Comparison of ENCODE assay signal across 8 cellular contexts in the genomic region with DNA sequence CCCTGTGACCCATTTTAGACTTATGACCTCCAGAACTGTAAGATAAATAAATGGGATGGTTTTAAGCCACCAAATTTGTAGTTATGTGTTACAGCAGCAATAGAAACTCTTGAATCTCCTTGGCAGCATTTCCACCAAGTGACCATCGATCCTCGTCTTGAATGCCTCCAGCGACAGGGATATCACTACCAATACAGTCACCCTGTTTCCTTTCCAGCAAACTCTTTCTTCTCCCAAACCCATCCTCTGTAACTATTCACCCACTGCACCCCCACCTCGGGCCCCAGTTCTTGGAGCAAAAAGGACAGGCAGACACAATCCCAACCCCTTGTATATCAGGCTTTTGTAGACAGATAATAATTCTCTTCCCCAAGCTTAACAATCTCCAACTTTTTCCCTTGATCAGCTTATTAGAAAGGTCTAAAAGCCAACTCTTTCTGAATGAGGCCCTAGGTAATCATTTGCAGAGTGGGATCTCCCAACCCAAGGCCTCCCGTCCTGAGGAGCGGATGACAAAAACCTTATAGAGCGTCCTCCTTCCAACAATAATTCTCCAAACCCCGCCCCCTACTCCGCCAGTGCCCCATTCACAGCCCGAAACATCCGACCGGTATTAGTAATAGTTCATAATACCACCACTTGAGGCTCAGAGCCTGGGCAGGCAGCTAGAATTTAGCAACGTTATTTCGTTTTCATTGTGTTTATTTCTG. TPM values are rescaled to one million over a fixed set of nuclear protein-coding genes. Genes with fewer than 3 reads are reported as not detected.
DNase-seq lines count a peak whose midpoint lies in the region; ATAC-seq and TF ChIP-seq lines count a peak whose summit lies in the region.

No MANE protein-coding gene starts in this region.

- peaks cover 16% of the 10 kb centered on the region for H3K4me1 ChIP-seq in CD4-positive, CD25-positive, alpha-beta regulatory T cell (ENCODE audit: control insufficient read depth, insufficient read depth, low read length, poor library complexity, severe bottlenecking)
- H3K4me1 ChIP-seq in OCI-LY3 (ENCODE audit: low read length): peaks cover 42% of the 10 kb centered on the region
- peaks cover 6% of the 10 kb centered on the region for H3K4me1 ChIP-seq in ectodermal cell (ENCODE audit: control insufficient read depth, insufficient read depth, low read length)
- H3K4me1 ChIP-seq in mucosa of stomach (ENCODE audit: control insufficient read depth, insufficient read depth, low read length): peaks cover 19% of the 10 kb centered on the region

- H3K4me1 Mint-ChIP-seq in CD4-positive, CD25-positive, alpha-beta regulatory T cell: peaks cover 0 to 9% (median 4%) of the 10 kb centered on the region in 4 donors
- H3K4me1 Mint-ChIP-seq in activated T-helper 2 cell treated with anti-CD3 and anti-CD28 coated beads, Interferon-gamma antibody, Interleukin-2, Interleukin-4, amounts not matched to agents 10 μg/mL and 5 μg/mL and 100 μg/mL, durations not matched to agents 14 hours and 24 hours and 36 hours (ENCODE audit: low read depth): peaks cover 13% of the 10 kb centered on the region

- no peak for TF ChIP-seq CTCF in OCI-LY3 (IDR thresholded peaks at IDR 0.05; ENCODE audit: low read depth, low read length)

- no peak overlapping the region for H3K4me3 Mint-ChIP-seq in CD4-positive, CD25-positive, alpha-beta regulatory T cell
- no peak overlapping the region for H3K4me3 Mint-ChIP-seq in activated T-helper 2 cell treated with anti-CD3 and anti-CD28 coated beads, Interferon-gamma antibody, Interleukin-2, Interleukin-4, amounts not matched to agents 10 μg/mL and 5 μg/mL and 100 μg/mL, durations not matched to agents 14 hours and 24 hours and 36 hours (ENCODE audit: low read depth)

- peak overlapping the region; percentile 90 for H3K4me3 ChIP-seq in CD4-positive, CD25-positive, alpha-beta regulatory T cell (ENCODE audit: low read depth, low read length)
- H3K4me3 ChIP-seq in OCI-LY3 (ENCODE audit: low read length) (peak overlapping the region; percentile 75), ectodermal cell (ENCODE audit: insufficient read depth, low read depth, low read length) (peak overlapping the region; percentile 69), mucosa of stomach (ENCODE audit: low read length) (peak overlapping the region; percentile 40)

- peaks cover 2% of the 10 kb centered on the region for H3K36me3 Mint-ChIP-seq in CD4-positive, CD25-positive, alpha-beta regulatory T cell
- H3K36me3 Mint-ChIP-seq in activated T-helper 2 cell treated with anti-CD3 and anti-CD28 coated beads, Interferon-gamma antibody, Interleukin-2, Interleukin-4, amounts not matched to agents 10 μg/mL and 5 μg/mL and 100 μg/mL, durations not matched to agents 14 hours and 24 hours and 36 hours (ENCODE audit: low read depth): no peaks in the 10 kb centered on the region

- no peak for ATAC-seq in CD4-positive, CD25-positive, alpha-beta regulatory T cell (ENCODE audit: low read depth in 2 of 2)
- ATAC-seq in GM18909 (IDR thresholded peaks at IDR 0.05; ENCODE audit: poor library complexity, unreplicated experiment) (peak; percentile 31), HG03108 (IDR thresholded peaks at IDR 0.05; ENCODE audit: unreplicated experiment) (peak; percentile 18)

- H2AFZ ChIP-seq in OCI-LY3 (ENCODE audit: low read depth, low read length): peak overlapping the region; percentile 81

- peak overlapping the region; percentile 86 for H3K27ac ChIP-seq in CD4-positive, CD25-positive, alpha-beta regulatory T cell (ENCODE audit: insufficient read depth, low read length, poor library complexity, severe bottlenecking)
- H3K27ac ChIP-seq in OCI-LY3 (ENCODE audit: low read length) (peak overlapping the region; percentile 89), ectodermal cell (ENCODE audit: insufficient read depth, low read depth, low read length, poor library complexity, severe bottlenecking) (peak overlapping the region; percentile 82)

- H3K9ac ChIP-seq in OCI-LY3 (ENCODE audit: low read length): peak overlapping the region; percentile 84
- H3K9ac ChIP-seq in mucosa of stomach (ENCODE audit: low read length): peak overlapping the region; percentile 60

- no peaks in the 10 kb centered on the region for H3K27me3 ChIP-seq in CD4-positive, CD25-positive, alpha-beta regulatory T cell (ENCODE audit: control insufficient read depth, insufficient read depth, low read length)
- H3K27me3 ChIP-seq in OCI-LY3 (ENCODE audit: low read depth, low read length): no peaks in the 10 kb centered on the region
- H3K27me3 ChIP-seq in ectodermal cell (ENCODE audit: control insufficient read depth, insufficient read depth, low read length, poor library complexity, severe bottlenecking): peaks cover 7% of the 10 kb centered on the region
- H3K27me3 ChIP-seq in mucosa of stomach (ENCODE audit: control insufficient read depth, insufficient read depth, low read length): no peaks in the 10 kb centered on the region

- no peaks in the 10 kb centered on the region for H3K9me3 ChIP-seq in CD4-positive, CD25-positive, alpha-beta regulatory T cell (ENCODE audit: control insufficient read depth in 2 of 2, low read length in 2 of 2)
- no peaks in the 10 kb centered on the region for H3K9me3 ChIP-seq in OCI-LY3 (ENCODE audit: insufficient read depth, low read length)
- H3K9me3 ChIP-seq in ectodermal cell (ENCODE audit: control insufficient read depth, low read length): no peaks in the 10 kb centered on the region
- H3K9me3 ChIP-seq in mucosa of stomach (ENCODE audit: control insufficient read depth, low read length): no peaks in the 10 kb centered on the region

- H4K20me1 ChIP-seq in OCI-LY3 (ENCODE audit: insufficient read depth, low read length): no peaks in the 10 kb centered on the region

- intact Hi-C loops in activated T-helper 2 cell treated with anti-CD3 and anti-CD28 coated beads, Interferon-gamma antibody, Interleukin-2, Interleukin-4, amounts not matched to agents 10 μg/mL and 5 μg/mL and 100 μg/mL, durations not matched to agents 14 hours and 24 hours and 36 hours (cut with micrococcal nuclease): no loop called here

- no peaks in the 10 kb centered on the region for H3K79me2 ChIP-seq in OCI-LY3 (ENCODE audit: low read length)

- peaks cover 5% of the 10 kb centered on the region for H3K27me3 Mint-ChIP-seq in CD4-positive, CD25-positive, alpha-beta regulatory T cell
- H3K27me3 Mint-ChIP-seq in activated T-helper 2 cell treated with anti-CD3 and anti-CD28 coated beads, Interferon-gamma antibody, Interleukin-2, Interleukin-4, amounts not matched to agents 10 μg/mL and 5 μg/mL and 100 μg/mL, durations not matched to agents 14 hours and 24 hours and 36 hours (ENCODE audit: low read depth): peaks cover 2% of the 10 kb centered on the region

- H3K4me2 ChIP-seq in OCI-LY3 (ENCODE audit: low read length): peak overlapping the region; percentile 72

- WGBS in ectodermal cell, 2 experiments: 23 to 24% methylated on average over 14 of the region's 14 CpGs

- H3K36me3 ChIP-seq in CD4-positive, CD25-positive, alpha-beta regulatory T cell (ENCODE audit: control insufficient read depth, insufficient read depth, low read length): no peaks in the 10 kb centered on the region
- H3K36me3 ChIP-seq in OCI-LY3 (replicated peaks; ENCODE audit: low read depth, low read length): no peaks in the 10 kb centered on the region
- H3K36me3 ChIP-seq in ectodermal cell (ENCODE audit: control insufficient read depth, insufficient read depth, low read length): no peaks in the 10 kb centered on the region
- no peaks in the 10 kb centered on the region for H3K36me3 ChIP-seq in mucosa of stomach (ENCODE audit: control insufficient read depth, insufficient read depth, low read length)

- DNase-seq in CD4-positive, CD25-positive, alpha-beta regulatory T cell: peak in 1 of 3 donors; percentile 38
- no peak for DNase-seq in activated T-helper 2 cell treated with anti-CD3 and anti-CD28 coated beads, Interferon-gamma antibody, Interleukin-2, Interleukin-4, amounts not matched to agents 10 μg/mL and 5 μg/mL and 100 μg/mL, durations not matched to agents 14 hours and 24 hours and 36 hours (ENCODE audit: low spot score)
- DNase-seq in NCI-H2196 treated with DMSO at 0.1 percent for 48 hours (lab: John Stamatoyannopoulos, UW; ENCODE audit: unreplicated experiment): no peak

- H3K9me3 Mint-ChIP-seq in CD4-positive, CD25-positive, alpha-beta regulatory T cell: peaks cover 0 to 3% (median 0%) of the 10 kb centered on the region in 7 donors
- no peaks in the 10 kb centered on the region for H3K9me3 Mint-ChIP-seq in activated T-helper 2 cell treated with anti-CD3 and anti-CD28 coated beads, Interferon-gamma antibody, Interleukin-2, Interleukin-4, amounts not matched to agents 10 μg/mL and 5 μg/mL and 100 μg/mL, durations not matched to agents 14 hours and 24 hours and 36 hours

- H3K27ac Mint-ChIP-seq in CD4-positive, CD25-positive, alpha-beta regulatory T cell: peak overlapping the region in 1 of 3 donors; percentile 96
- no peak overlapping the region for H3K27ac Mint-ChIP-seq in activated T-helper 2 cell treated with anti-CD3 and anti-CD28 coated beads, Interferon-gamma antibody, Interleukin-2, Interleukin-4, amounts not matched to agents 10 μg/mL and 5 μg/mL and 100 μg/mL, durations not matched to agents 14 hours and 24 hours and 36 hours

RNA-seq across cellular contexts. Expression of a gene that starts 14.7 kb away (rescaled TPM):
- not detected for total RNA-seq in CD4-positive, CD25-positive, alpha-beta regulatory T cell
- 1 to 10 TPM in 2 of 4 donors, under 1 TPM in 2; 0.46 to 1.3 (median 0.82) TPM for polyA plus RNA-seq in CD4-positive, CD25-positive, alpha-beta regulatory T cell
- 0.57 TPM for polyA plus RNA-seq in ectodermal cell (2013, experiment 1 of 4)
- 0.96 TPM for polyA plus RNA-seq in ectodermal cell (2013, experiment 2 of 4)
- polyA plus RNA-seq in ectodermal cell (2013, experiment 3 of 4): 1.3 TPM
- 1.7 TPM for polyA plus RNA-seq in ectodermal cell (2013, experiment 4 of 4)
- total RNA-seq in activated T-helper 2 cell treated with anti-CD3 and anti-CD28 coated beads, Interferon-gamma antibody, Interleukin-2, Interleukin-4, amounts not matched to agents 10 μg/mL and 5 μg/mL and 100 μg/mL, durations not matched to agents 14 hours and 24 hours and 36 hours: 0.30 and 0.34 TPM in 2 replicates

RNA-seq across cellular contexts. Expression of a gene that starts 54.1 kb away (rescaled TPM):
- total RNA-seq in CD4-positive, CD25-positive, alpha-beta regulatory T cell: 26.9 TPM
- polyA plus RNA-seq in CD4-positive, CD25-positive, alpha-beta regulatory T cell: 100 to 1,000 TPM; 102 to 121 (median 104) TPM
- polyA plus RNA-seq in ectodermal cell (2013, experiment 1 of 4): 35.2 TPM
- polyA plus RNA-seq in ectodermal cell (2013, experiment 2 of 4): 30.9 TPM
- polyA plus RNA-seq in ectodermal cell (2013, experiment 3 of 4): 31.1 TPM
- 39.2 TPM for polyA plus RNA-seq in ectodermal cell (2013, experiment 4 of 4)
- 28.1 and 31.2 TPM in 2 replicates for total RNA-seq in activated T-helper 2 cell treated with anti-CD3 and anti-CD28 coated beads, Interferon-gamma antibody, Interleukin-2, Interleukin-4, amounts not matched to agents 10 μg/mL and 5 μg/mL and 100 μg/mL, durations not matched to agents 14 hours and 24 hours and 36 hours

RNA-seq across cellular contexts. Expression of a gene that starts 59.4 kb away (rescaled TPM):
- not detected for total RNA-seq in CD4-positive, CD25-positive, alpha-beta regulatory T cell
- not detected for polyA plus RNA-seq in CD4-positive, CD25-positive, alpha-beta regulatory T cell
- polyA plus RNA-seq in ectodermal cell (2013, experiment 1 of 4): not detected
- polyA plus RNA-seq in ectodermal cell (2013, experiment 2 of 4): not detected
- not detected for polyA plus RNA-seq in ectodermal cell (2013, experiment 3 of 4)
- not detected for polyA plus RNA-seq in ectodermal cell (2013, experiment 4 of 4)
- total RNA-seq in activated T-helper 2 cell treated with anti-CD3 and anti-CD28 coated beads, Interferon-gamma antibody, Interleukin-2, Interleukin-4, amounts not matched to agents 10 μg/mL and 5 μg/mL and 100 μg/mL, durations not matched to agents 14 hours and 24 hours and 36 hours: 32.5 and 34.3 TPM in 2 replicates

Comparison
In these comparisons a context has a peak if more than half of its experiments do, and no peak if none do; other contexts are left out.
1. ATAC-seq: peak in GM18909 (single experiment) and HG03108 (single experiment); none in CD4-positive, CD25-positive, alpha-beta regulatory T cell (0 of 2).
2. H3K4me3 ChIP-seq: peak in every context shown above with its lines; median percentile 90 in CD4-positive, CD25-positive, alpha-beta regulatory T cell; 75 in OCI-LY3; 69 in ectodermal cell; 40 in mucosa of stomach.
3. RNA of a gene that starts 59.4 kb away (total RNA-seq): 32.5 to 34.3 TPM in activated T-helper 2 cell treated with anti-CD3 and anti-CD28 coated beads, Interferon-gamma antibody, Interleukin-2, Interleukin-4, amounts not matched to agents 10 μg/mL and 5 μg/mL and 100 μg/mL, durations not matched to agents 14 hours and 24 hours and 36 hours; not detected in CD4-positive, CD25-positive, alpha-beta regulatory T cell (single experiment); every median in the first group is over 10 times any median in the second.
4. Peak in every context shown above with its lines, with median percentiles within 50 percentile points of each other: H3K27ac ChIP-seq.